In the genomic region with DNA sequence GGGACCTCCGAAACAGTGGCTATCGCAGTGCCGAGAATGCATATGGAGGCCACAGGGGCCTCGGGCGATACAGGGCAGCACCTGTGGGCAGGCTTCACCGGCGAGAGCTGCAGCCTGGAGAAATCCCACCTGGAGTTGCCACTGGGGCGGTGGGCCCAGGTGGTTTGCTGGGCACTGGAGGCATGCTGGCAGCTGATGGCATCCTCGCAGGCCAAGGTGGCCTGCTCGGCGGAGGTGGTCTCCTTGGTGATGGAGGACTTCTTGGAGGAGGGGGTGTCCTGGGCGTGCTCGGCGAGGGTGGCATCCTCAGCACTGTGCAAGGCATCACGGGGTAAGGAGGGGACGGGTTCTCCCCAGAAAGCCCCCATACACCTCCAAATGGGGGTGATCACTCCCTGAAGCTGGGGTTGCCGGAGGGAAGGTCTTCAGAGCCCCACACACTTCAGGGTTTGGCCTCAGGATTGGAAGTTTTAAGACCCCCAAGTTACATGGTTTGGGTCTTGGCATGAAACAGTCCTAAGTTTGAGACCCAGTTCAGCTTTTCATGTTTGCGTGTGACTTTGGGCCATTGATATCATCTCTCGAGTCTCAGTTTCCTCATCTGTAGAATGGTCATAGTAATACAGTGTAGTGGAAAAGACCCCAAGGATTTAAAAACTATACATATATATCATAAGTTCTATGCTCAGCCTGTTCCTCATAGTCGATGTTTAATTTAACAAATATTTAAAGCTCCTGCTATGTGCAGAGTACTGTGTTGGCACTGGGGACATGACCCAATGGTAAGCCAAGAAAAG, we compare ENCODE assay signal across 34 cellular contexts. TPM values are rescaled to one million over a fixed set of nuclear protein-coding genes. Genes with fewer than 3 reads are reported as not detected.
"Had no signal": no experiment of that assay in that cellular context is flagged by ENCODE, and none has a peak within 500 bp of the region (broad histone marks: within the 10 kb centered on the region; RNA-seq: fewer than 3 reads in every experiment).

No MANE protein-coding gene starts in this region.

- DNase-seq: colonic mucosa; cortex of kidney; effector CD8-positive, alpha-beta T cell; effector memory CD8-positive, alpha-beta T cell; endodermal cell; erythroblast; esophagus squamous epithelium; foreskin fibroblast; foreskin melanocyte; gastrocnemius medialis; glutamatergic neuron; head of caudate nucleus; heart right ventricle; hippocampal formation; immature natural killer cell; islet precursor cell; left cardiac atrium; left lung; left ventricle myocardium superior; lower lobe of right lung; mesenchymal stem cell; mucosa of descending colon had no signal

- ATAC-seq: effector memory CD8-positive, alpha-beta T cell; esophagus mucosa; gastrocnemius medialis; heart right ventricle; left cardiac atrium; left lung; left ventricle myocardium superior; lower lobe of right lung; mucosa of descending colon had no signal

- H3K36me3 ChIP-seq: colonic mucosa, esophagus squamous epithelium, gastrocnemius medialis, heart right ventricle, left lung, lower lobe of right lung had no signal

- H3K4me3 ChIP-seq: colonic mucosa, esophagus squamous epithelium, gastrocnemius medialis, heart right ventricle, left lung, lower lobe of right lung, mucosa of descending colon had no signal

- H3K27me3 ChIP-seq: colonic mucosa, gastrocnemius medialis, left lung had no signal

- H3K4me1 ChIP-seq: colonic mucosa, esophagus squamous epithelium, gastrocnemius medialis, heart right ventricle, left lung, lower lobe of right lung had no signal

- H3K9me3 ChIP-seq: colonic mucosa, esophagus squamous epithelium, gastrocnemius medialis, heart right ventricle, left lung, lower lobe of right lung, mucosa of descending colon had no signal

- FAIRE-seq: endometrium had no signal

- H3K27ac ChIP-seq: colonic mucosa, epithelial cell of prostate, esophagus squamous epithelium, gastrocnemius medialis, heart right ventricle, left lung, lower lobe of right lung had no signal

RNA-seq across cellular contexts. Expression of a gene that starts 4.3 kb away (rescaled TPM):
- total RNA-seq: chondrocyte, colonic mucosa, dermis microvascular lymphatic vessel endothelial cell, esophagus mucosa, esophagus squamous epithelium, gastrocnemius medialis, glomerular endothelial cell, heart right ventricle, kidney epithelial cell, left cardiac atrium, left lung, left ventricle myocardium superior, lower leg skin, lower lobe of right lung, lung microvascular endothelial cell, mesenteric fat pad, mesothelial cell of epicardium, mucosa of descending colon, myocyte had no signal
- polyA plus RNA-seq: heart right ventricle, immature natural killer cell had no signal

RNA-seq across cellular contexts. Expression of a gene that starts 30.0 kb away (rescaled TPM):
- total RNA-seq: chondrocyte, colonic mucosa, dermis microvascular lymphatic vessel endothelial cell, endodermal cell, esophagus mucosa, esophagus squamous epithelium, gastrocnemius medialis, glomerular endothelial cell, heart right ventricle, kidney epithelial cell, left cardiac atrium, left lung, left ventricle myocardium superior, lower leg skin, lower lobe of right lung, lung microvascular endothelial cell, mesenteric fat pad, mesothelial cell of epicardium, mucosa of descending colon, myocyte had no signal
- polyA plus RNA-seq: heart right ventricle, immature natural killer cell had no signal

RNA-seq across cellular contexts. Expression of a gene that starts 52.3 kb away (rescaled TPM):
- total RNA-seq: chondrocyte, colonic mucosa, dermis microvascular lymphatic vessel endothelial cell, endodermal cell, esophagus mucosa, esophagus squamous epithelium, gastrocnemius medialis, glomerular endothelial cell, heart right ventricle, kidney epithelial cell, left cardiac atrium, left lung, left ventricle myocardium superior, lower leg skin, lower lobe of right lung, lung microvascular endothelial cell, mesenteric fat pad, mesothelial cell of epicardium, mucosa of descending colon, myocyte had no signal
- polyA plus RNA-seq: heart right ventricle, immature natural killer cell had no signal
